20 cellular contexts compared by ENCODE assay signal in the genomic region with DNA sequence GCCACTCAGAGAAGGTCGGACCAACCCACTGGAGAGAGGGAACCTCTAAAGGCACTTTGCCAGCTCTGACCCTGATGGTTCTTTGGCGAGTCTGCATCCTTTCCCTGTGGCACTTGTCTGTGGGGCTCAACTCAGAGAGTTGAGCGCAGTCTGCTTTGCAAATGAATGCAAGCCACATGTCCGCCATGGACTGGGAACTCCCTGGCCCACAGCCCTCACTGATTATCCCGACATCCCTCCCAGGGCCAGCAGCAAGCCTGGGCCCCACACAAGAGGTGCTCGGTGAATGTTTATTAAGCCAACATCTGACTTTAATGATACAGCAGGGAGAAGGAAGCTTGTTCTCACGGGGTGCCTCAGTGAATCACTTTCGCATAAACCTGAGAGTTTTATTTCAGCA. TPM values are rescaled to one million over a fixed set of nuclear protein-coding genes. Genes with fewer than 3 reads are reported as not detected.
DNase-seq lines count a peak whose midpoint lies in the region; ATAC-seq and TF ChIP-seq lines count a peak whose summit lies in the region.
"Had no signal": no experiment of that assay in that cellular context is flagged by ENCODE, and none has a peak within 500 bp of the region (broad histone marks: within the 10 kb centered on the region; RNA-seq: fewer than 3 reads in every experiment).

No MANE protein-coding gene starts in this region.

- peaks cover 8% of the 10 kb centered on the region for H3K27me3 Mint-ChIP-seq in WTC11 (ENCODE audit: low read depth)
- peaks cover 52% of the 10 kb centered on the region for H3K27me3 Mint-ChIP-seq in activated CD4-positive, alpha-beta T cell treated with anti-CD3 and anti-CD28 coated beads, Interleukin-2, amount 10 ng/mL, durations not matched to agents 24 days and 14 days
- peaks cover 25% of the 10 kb centered on the region for H3K27me3 Mint-ChIP-seq in HFFc6 (ENCODE audit: insufficient read depth)

- H3K4me1 Mint-ChIP-seq in WTC11 (peaks cover 35% of the 10 kb centered on the region), HFFc6 (ENCODE audit: low read depth) (peaks cover 9% of the 10 kb centered on the region)
- peaks cover 12% of the 10 kb centered on the region for H3K4me1 Mint-ChIP-seq in activated CD4-positive, alpha-beta T cell treated with anti-CD3 and anti-CD28 coated beads, Interleukin-2, amount 10 ng/mL, durations not matched to agents 24 days and 14 days

- POLR2A ChIA-PET in BJ (lab: Charles Lee) (no interaction called here), WTC11 (lab: Charles Lee) (no interaction called here)

- no CpG with 5 or more reads among the region's 8 CpGs for WGBS in neuronal stem cell (ENCODE audit: extremely low coverage in 2 of 2, insufficient read length in 2 of 2, insufficient replicate concordance in 1 of 2), 2 donors

- H3K27ac Mint-ChIP-seq in WTC11 (no peak overlapping the region), HFFc6 (no peak overlapping the region)
- H3K27ac Mint-ChIP-seq in activated CD4-positive, alpha-beta T cell treated with anti-CD3 and anti-CD28 coated beads, Interleukin-2, amount 10 ng/mL, durations not matched to agents 24 days and 14 days = no peak overlapping the region
- H3K27ac Mint-ChIP-seq: CD8-positive, alpha-beta T cell had no signal

- H3K4me1 ChIP-seq in neuronal stem cell (ENCODE audit: control insufficient read depth in 2 of 2, insufficient read depth in 1 of 2, low read depth in 1 of 2, low read length in 2 of 2) (peaks cover 14 to 47% of the 10 kb centered on the region in 2 donors), foreskin keratinocyte (no peaks in the 10 kb centered on the region)

- no peak overlapping the region for H2BK15ac ChIP-seq in neuronal stem cell (ENCODE audit: low read length)

- no peak overlapping the region for H2AK5ac ChIP-seq in neuronal stem cell (ENCODE audit: low read depth, low read length)

- H3K36me3 Mint-ChIP-seq in WTC11 = no peaks in the 10 kb centered on the region
- H3K36me3 Mint-ChIP-seq in activated CD4-positive, alpha-beta T cell treated with anti-CD3 and anti-CD28 coated beads, Interleukin-2, amount 10 ng/mL, durations not matched to agents 24 days and 14 days (ENCODE audit: low read depth) = no peaks in the 10 kb centered on the region
- no peaks in the 10 kb centered on the region for H3K36me3 Mint-ChIP-seq in HFFc6 (ENCODE audit: low read depth)
- H3K36me3 Mint-ChIP-seq: CD8-positive, alpha-beta T cell had no signal

- H3K4me3 ChIP-seq in BJ (ENCODE audit: low read depth, low read length) (no peak overlapping the region), neuronal stem cell (ENCODE audit: low read length in 2 of 2) (no peak overlapping the region)
- H3K4me3 ChIP-seq: BLaER1, MG63, Peyer's patch had no signal

- no peak overlapping the region for H3K4me3 Mint-ChIP-seq in WTC11
- H3K4me3 Mint-ChIP-seq in activated CD4-positive, alpha-beta T cell treated with anti-CD3 and anti-CD28 coated beads, Interleukin-2, amount 10 ng/mL, durations not matched to agents 24 days and 14 days = no peak overlapping the region
- H3K4me3 Mint-ChIP-seq in HFFc6 = no peak overlapping the region
- H3K4me3 Mint-ChIP-seq: CD8-positive, alpha-beta T cell had no signal

- CTCF ChIA-PET in BJ (lab: Yijun Ruan, JAX) = no interaction called here
- CTCF ChIA-PET in WTC11 (lab: Charles Lee) = no interaction called here

- H2BK5ac ChIP-seq in neuronal stem cell (ENCODE audit: low read length) = no peak overlapping the region

- H3K27ac ChIP-seq in neuronal stem cell (replicated peaks; ENCODE audit: low read length) (no peak overlapping the region), foreskin keratinocyte (no peak overlapping the region)
- H3K27ac ChIP-seq: BLaER1 had no signal

- no peak overlapping the region for H2AFZ ChIP-seq in neuronal stem cell (ENCODE audit: low read length)

- H3K9me3 ChIP-seq in neuronal stem cell (replicated peaks in 1 of 2; ENCODE audit: control insufficient read depth in 2 of 2, insufficient read depth in 1 of 2, low read depth in 1 of 2, low read length in 2 of 2) = peaks cover 0 to 7% of the 10 kb centered on the region in 2 donors
- H3K9me3 ChIP-seq: BLaER1, MG63, Peyer's patch, SK-N-SH had no signal

- no peaks in the 10 kb centered on the region for H3K79me1 ChIP-seq in neuronal stem cell (ENCODE audit: low read depth, low read length)

- H2BK120ac ChIP-seq in neuronal stem cell (ENCODE audit: low read depth, low read length) = no peak overlapping the region

- H3K9ac ChIP-seq in neuronal stem cell (ENCODE audit: low read depth, low read length, poor library complexity) = no peak overlapping the region
- H3K9ac ChIP-seq: BLaER1, SK-N-SH had no signal

- H3K18ac ChIP-seq in neuronal stem cell (ENCODE audit: low read length) = peak overlapping the region; percentile 13

- H3K4me2 ChIP-seq in neuronal stem cell (ENCODE audit: insufficient read depth, low read length, poor library complexity, severe bottlenecking) = no peak overlapping the region
- H3K4me2 ChIP-seq: BLaER1, SK-N-SH had no signal

- H3K36me3 ChIP-seq in BJ (ENCODE audit: control insufficient read depth, insufficient read depth, low read length) = no peaks in the 10 kb centered on the region
- H3K36me3 ChIP-seq in neuronal stem cell (replicated peaks in 1 of 2; ENCODE audit: control insufficient read depth in 2 of 2, insufficient read depth in 2 of 2, low read length in 2 of 2) = no peaks in the 10 kb centered on the region
- H3K36me3 ChIP-seq: BLaER1, MG63, Peyer's patch had no signal

- no peak overlapping the region for H3K4ac ChIP-seq in neuronal stem cell (ENCODE audit: low read length)

- no peak for TF ChIP-seq CTCF in BJ (IDR thresholded peaks at IDR 0.05; ENCODE audit: insufficient read depth, low read depth, low read length)
- no peak for TF ChIP-seq CTCF in WTC11 (IDR thresholded peaks at IDR 0.05)
- no peak for TF ChIP-seq CTCF in foreskin keratinocyte (conservative IDR thresholded peaks at IDR 0.05)
- no peak for TF ChIP-seq CTCF in HFFc6 (IDR thresholded peaks at IDR 0.05)

- DNase-seq in BJ (ENCODE audit: low read depth) (peak; percentile 43), WTC11 (ENCODE audit: low spot score) (no peak), fibroblast of the conjunctiva (ENCODE audit: low read depth) (peak; percentile 26), neuronal stem cell (ENCODE audit: low spot score) (no peak), foreskin keratinocyte (no peak), HFFc6 (no peak)
- no peak for DNase-seq in activated CD4-positive, alpha-beta T cell treated with anti-CD3 and anti-CD28 coated beads, Interleukin-2, amount 10 ng/mL, durations not matched to agents 24 days and 14 days
- no peak for DNase-seq in activated naive CD4-positive, alpha-beta T cell (lab: John Stamatoyannopoulos, UW)
- DNase-seq: ACHN; CD8-positive, alpha-beta T cell; DMS79 treated with DMSO at 0.1 percent for 48 hours; Karpas-422; MG63; NCI-H1092; NCI-H2107; NCI-H2227 treated with DMSO at 0.1 percent for 48 hours; Right ventricle myocardium superior; SK-N-SH had no signal

- no peak overlapping the region for H4K91ac ChIP-seq in neuronal stem cell (ENCODE audit: low read depth, low read length, poor library complexity)

- H3K27me3 ChIP-seq in BJ (ENCODE audit: control insufficient read depth, insufficient read depth, low read length) = peaks cover 15% of the 10 kb centered on the region
- no peaks in the 10 kb centered on the region for H3K27me3 ChIP-seq in neuronal stem cell (ENCODE audit: control insufficient read depth in 3 of 3, insufficient read depth in 3 of 3, low read depth in 1 of 3, low read length in 3 of 3)
- H3K27me3 ChIP-seq in foreskin keratinocyte = peaks cover 11% of the 10 kb centered on the region
- H3K27me3 ChIP-seq: BLaER1, MG63, Peyer's patch had no signal

- no peak overlapping the region for H3K14ac ChIP-seq in neuronal stem cell (ENCODE audit: low read length)

- intact Hi-C loops in activated CD4-positive, alpha-beta T cell treated with anti-CD3 and anti-CD28 coated beads, Interleukin-2, amount 10 ng/mL, durations not matched to agents 24 days and 14 days (cut with micrococcal nuclease) = no loop called here

- no peak overlapping the region for H2BK12ac ChIP-seq in neuronal stem cell (ENCODE audit: low read length)

- no peak overlapping the region for H3K23ac ChIP-seq in neuronal stem cell (ENCODE audit: low read depth, low read length, poor library complexity)

- ATAC-seq in WTC11 (peak; percentile 33), foreskin keratinocyte (no peak)
- ATAC-seq: CD8-positive, alpha-beta T cell had no signal

- no peaks in the 10 kb centered on the region for H3K9me3 Mint-ChIP-seq in WTC11
- H3K9me3 Mint-ChIP-seq in activated CD4-positive, alpha-beta T cell treated with anti-CD3 and anti-CD28 coated beads, Interleukin-2, amount 10 ng/mL, durations not matched to agents 24 days and 14 days = no peaks in the 10 kb centered on the region
- no peaks in the 10 kb centered on the region for H3K9me3 Mint-ChIP-seq in HFFc6
- H3K9me3 Mint-ChIP-seq: CD8-positive, alpha-beta T cell had no signal

- H4K8ac ChIP-seq in neuronal stem cell (ENCODE audit: low read depth, low read length) = no peak overlapping the region

TF ChIP-seq in WTC11, 78 proteins besides CTCF, POLR2A, EP300 and RAD21:
- TF ChIP-seq NR3C1 (CRISPR knock-in tag; conservative IDR thresholded peaks at IDR 0.05; ENCODE audit: low read depth) = no peak
- no peak for TF ChIP-seq ETV6 (CRISPR knock-in tag; IDR thresholded peaks at IDR 0.05)
- TF ChIP-seq ZNF138 (CRISPR knock-in tag; conservative IDR thresholded peaks at IDR 0.05) = no peak
- TF ChIP-seq, protein P1, sequence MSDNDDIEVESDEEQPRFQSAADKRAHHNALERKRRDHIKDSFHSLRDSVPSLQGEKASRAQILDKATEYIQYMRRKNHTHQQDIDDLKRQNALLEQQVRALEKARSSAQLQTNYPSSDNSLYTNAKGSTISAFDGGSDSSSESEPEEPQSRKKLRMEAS (CRISPR knock-in tag; IDR thresholded peaks at IDR 0.05) = 0 out of 2 replicates have a peak, but pooled peaks have one; percentile 23

RNA-seq across cellular contexts. Expression of gene HES1, which starts 55.5 kb away (rescaled TPM):
- 11.0 and 16.2 TPM in 2 replicates for polyA plus RNA-seq in BJ (2011; rRNA removed)
- polyA minus RNA-seq in BJ (2011; rRNA and poly(A)+ RNA removed) = 15.2 and 16.9 TPM in 2 replicates
- 28.4 to 65.9 TPM (median 62.3 TPM) in 3 replicates for total RNA-seq in WTC11 (2021)
- 29.1 TPM for polyA plus RNA-seq in neuronal stem cell (2013, experiment 1 of 2)
- polyA plus RNA-seq in neuronal stem cell (2013, experiment 2 of 2) = 30.9 TPM
- 0.64 and 1.2 TPM in 2 replicates for total RNA-seq in activated CD4-positive, alpha-beta T cell treated with anti-CD3 and anti-CD28 coated beads, Interleukin-2, amount 10 ng/mL, durations not matched to agents 24 days and 14 days
- 35.1 and 42.1 TPM in 2 replicates for total RNA-seq in foreskin keratinocyte
- 28.7 and 32.5 TPM in 2 replicates for polyA plus RNA-seq in foreskin keratinocyte
- 10 to 100 TPM in 4 of 6 experiments, 1 to 10 TPM in 2; 4.8 to 15.1 (median 13.4) TPM for total RNA-seq in HFFc6 (2021; fragmentation: NEBNext Ultra II Directional; extraction: Animal tissue kit (Norgen Biotek cat#: 25700))

Comparison
In these comparisons a context has a peak if more than half of its experiments do, and no peak if none do; other contexts are left out.
1. DNase-seq: peak in BJ (single experiment) and fibroblast of the conjunctiva (single experiment); none in WTC11 (single experiment), neuronal stem cell (single experiment), activated CD4-positive, alpha-beta T cell treated with anti-CD3 and anti-CD28 coated beads, Interleukin-2, amount 10 ng/mL, durations not matched to agents 24 days and 14 days (single experiment), foreskin keratinocyte (0 of 2), activated naive CD4-positive, alpha-beta T cell (0 of 4) and HFFc6 (single experiment).